14 cellular contexts compared by ENCODE assay signal in the genomic region with DNA sequence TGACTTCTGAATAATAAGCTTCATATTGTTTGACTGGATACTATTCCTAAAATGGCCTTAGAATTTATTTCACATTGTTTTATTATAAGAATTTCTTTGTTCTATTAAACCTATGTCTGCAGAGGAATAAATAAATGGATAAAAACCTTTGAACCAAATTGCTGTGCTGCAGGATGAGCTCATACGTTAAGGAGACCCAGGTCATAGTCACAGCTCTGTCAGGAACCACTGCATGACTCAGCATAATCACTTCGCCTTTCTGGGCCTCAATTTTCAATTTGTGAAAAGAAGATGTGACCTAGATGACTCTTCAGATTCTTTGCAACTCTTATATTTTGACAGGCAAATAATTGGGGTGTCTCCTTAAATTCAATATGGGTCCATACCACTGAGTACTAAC. TPM values are rescaled to one million over a fixed set of nuclear protein-coding genes. Genes with fewer than 3 reads are reported as not detected.
DNase-seq lines count a peak whose midpoint lies in the region; ATAC-seq, FAIRE-seq and TF ChIP-seq lines count a peak whose summit lies in the region.
"Had no signal": no experiment of that assay in that cellular context is flagged by ENCODE, and none has a peak within 500 bp of the region (broad histone marks: within the 10 kb centered on the region; RNA-seq: fewer than 3 reads in every experiment).

No MANE protein-coding gene starts in this region.

- 8% methylated on average over 2 of the region's 2 CpGs for WGBS in K562 (ENCODE audit: insufficient coverage, low coverage, missing lambda C conversion rate)

- H4K20me1 ChIP-seq in K562 (replicated peaks; ENCODE audit: control insufficient read depth, insufficient read depth, low read length): no peaks in the 10 kb centered on the region

- ATAC-seq in K562: no peak
- no peak for ATAC-seq in left colon

- H3K79me2 ChIP-seq in K562 (ENCODE audit: control insufficient read depth, insufficient read depth, low read length): no peaks in the 10 kb centered on the region

- BruUV-seq in K562 (replicated peaks; lab: Mats Ljungman, UMichigan): no TSS peak

- no peak for TF ChIP-seq POLR2A in NB4 (IDR thresholded peaks at IDR 0.05; ENCODE audit: extremely low read depth, insufficient read length)
- no peak for TF ChIP-seq POLR2A in K562 (conservative IDR thresholded peaks at IDR 0.05)

- in situ Hi-C loops in GM13977 (cut with MboI; ENCODE audit: low pct_unique_long_range_greater_than_20kb, low sequenced_read_pairs, unreplicated experiment) (no loop called here), K562 (cut with MboI) (no loop called here)

- no peak overlapping the region for H3K4me2 ChIP-seq in K562 (ENCODE audit: insufficient read depth, low read length)

- POLR2A ChIA-PET in K562 (lab: Yijun Ruan, JAX): no interaction called here

- H3K9ac ChIP-seq in K562 (ENCODE audit: insufficient read depth in 1 of 2, low read depth in 2 of 2, low read length in 2 of 2): no peak overlapping the region

- H3K4me1 ChIP-seq in K562 (replicated peaks in 1 of 2; ENCODE audit: control insufficient read depth in 2 of 2, insufficient read depth in 2 of 2, low read length in 2 of 2): no peaks in the 10 kb centered on the region

- DNase-seq in GM13977 (ENCODE audit: low spot score) (peak; percentile 40), NB4 (ENCODE audit: low read depth) (peak; percentile 47), K562 (ENCODE audit: extremely low read depth in 1 of 4, low spot score in 3 of 4) (peak in 3 of 4 experiments; percentile 9 to 11 (median 10)), non-pigmented ciliary epithelial cell (ENCODE audit: low read depth) (peak; percentile 44), left colon (no peak), head of caudate nucleus (no peak), caudate nucleus (lab: John Stamatoyannopoulos, UW) (no peak)
- DNase-seq in effector CD8-positive, alpha-beta T cell (lab: John Stamatoyannopoulos, UW): no peak
- DNase-seq: anterior cingulate cortex, DMS79, NCI-H1694, T-helper 9 cell, testis had no signal

- H2AFZ ChIP-seq in K562 (ENCODE audit: low read depth, low read length): no peak overlapping the region

- H3K4me3 ChIP-seq in NB4 (ENCODE audit: low read depth, low read length) (no peak overlapping the region), K562 (no peak overlapping the region)
- H3K4me3 ChIP-seq: testis had no signal

- H3K27ac ChIP-seq in K562 (ENCODE audit: extremely low read depth, low read depth, low read length) (no peak overlapping the region), caudate nucleus (ENCODE audit: low read depth, low read length) (no peak overlapping the region)
- H3K27ac ChIP-seq: testis had no signal

- H3K27me3 ChIP-seq in K562 (ENCODE audit: control insufficient read depth in 2 of 2, insufficient read depth in 2 of 2, low read length in 2 of 2): no peaks in the 10 kb centered on the region
- H3K27me3 ChIP-seq: testis had no signal

- H3K36me3 ChIP-seq in K562 (ENCODE audit: control insufficient read depth, insufficient read depth, low read length): no peaks in the 10 kb centered on the region

- H3K9me3 ChIP-seq in K562 (replicated peaks; ENCODE audit: control insufficient read depth, insufficient read depth, low read depth, low read length): no peaks in the 10 kb centered on the region
- H3K9me3 ChIP-seq: testis had no signal

- CTCF ChIA-PET in K562 (lab: Yijun Ruan, JAX; ENCODE audit: low intra/inter-chr PET ratio): no interaction called here

- intact Hi-C loops in K562 (cut with micrococcal nuclease) (no loop called here), left colon (cut with DNase I, micrococcal nuclease) (no loop called here), head of caudate nucleus (cut with DNase I) (no loop called here)

- no peak for TF ChIP-seq CTCF in GM13977 (IDR thresholded peaks at IDR 0.05; ENCODE audit: extremely low read depth, insufficient read depth, missing control alignments)
- TF ChIP-seq CTCF in NB4 (IDR thresholded peaks at IDR 0.05; ENCODE audit: low read depth, low read length): no peak
- no peak for TF ChIP-seq CTCF in K562 (IDR thresholded peaks at IDR 0.05 in 2 of 3, conservative IDR thresholded peaks at IDR 0.05 in 1 of 3; ENCODE audit: insufficient read depth in 2 of 3, low read depth in 1 of 3, low read length in 3 of 3)

- H3K9me1 ChIP-seq in K562 (ENCODE audit: control insufficient read depth, insufficient read depth, low read length): no peaks in the 10 kb centered on the region

- FAIRE-seq in K562 (lab: Jason Lieb, UNC): peak; percentile 29
- FAIRE-seq: endometrium had no signal

- TF ChIP-seq RAD21 in K562 (CRISPR knock-in tag; conservative IDR thresholded peaks at IDR 0.05 in 1 of 2, IDR thresholded peaks at IDR 0.05 in 1 of 2): no peak

- TF ChIP-seq EP300 in K562 (IDR thresholded peaks at IDR 0.05; ENCODE audit: low read length): no peak

TF ChIP-seq in K562, 482 proteins besides CTCF, POLR2A, EP300 and RAD21 (continues in another document):
- TF ChIP-seq JUND (IDR thresholded peaks at IDR 0.05; ENCODE audit: borderline replicate concordance, low read depth, low read length) (no peak), JUND (tag; IDR thresholded peaks at IDR 0.05; ENCODE audit: borderline replicate concordance, low read depth, low read length) (peak; percentile 16; the same call in 1 of the 3 replicates), THAP7 (CRISPR knock-in tag; IDR thresholded peaks at IDR 0.05) (no peak), NR1H2 (CRISPR knock-in tag; IDR thresholded peaks at IDR 0.05) (no peak), CEBPZ (IDR thresholded peaks at IDR 0.05; ENCODE audit: borderline replicate concordance, low read depth, low read length) (no peak), ETV6 (IDR thresholded peaks at IDR 0.05; ENCODE audit: borderline replicate concordance in 1 of 2, low read depth in 2 of 2, low read length in 1 of 2) (no peak), ETV6 (CRISPR knock-in tag; IDR thresholded peaks at IDR 0.05; ENCODE audit: borderline replicate concordance) (no peak), MAFG (tag; conservative IDR thresholded peaks at IDR 0.05) (peak; percentile 92), FOXK1 (CRISPR knock-in tag; IDR thresholded peaks at IDR 0.05; ENCODE audit: borderline replicate concordance) (no peak), HNRNPK (IDR thresholded peaks at IDR 0.05; ENCODE audit: low read depth, low read length, poor library complexity, severe bottlenecking) (no peak)

RNA-seq across cellular contexts. Expression of gene HMHB1, which starts 36.7 kb away (rescaled TPM):
- not detected in 2 replicates for total RNA-seq in K562 (2011; cell fraction: chromatin; rRNA removed; ENCODE audit: low replicate concordance)
- total RNA-seq in K562 (2011; cell fraction: nucleolus; rRNA removed): not detected in 2 replicates
- not detected in 2 replicates for total RNA-seq in K562 (2011; cell fraction: nucleoplasm; rRNA removed)
- not detected in 2 replicates for total RNA-seq in K562 (2014; rRNA removed)
- total RNA-seq in K562 (2014; rRNA removed; fragmentation: Illumina TruSeq; extraction: Trizol): not detected in 2 replicates
- total RNA-seq in K562 (2015; rRNA removed; fragmentation: Illumina TruSeq; extraction: Trizol): not detected in 2 replicates
- not detected in 2 replicates for total RNA-seq in K562 (2021)
- not detected in 2 replicates for polyA plus RNA-seq in K562 (2011; rRNA removed)
- not detected in 2 replicates for polyA plus RNA-seq in K562 (2011; cell fraction: cytosol; rRNA removed)
- not detected in 2 replicates for polyA plus RNA-seq in K562 (2011; cell fraction: nucleus; rRNA removed)
- polyA plus RNA-seq in K562 (2012): not detected in 2 replicates
- not detected in 2 replicates for polyA plus RNA-seq in K562 (2014; fragmentation: Illumina TruSeq; extraction: Trizol)
- not detected for polyA plus RNA-seq in K562 (2014; fragmentation: Nextera tagmentation; extraction: Ambion mirVana)
- not detected in 2 replicates for polyA plus RNA-seq in K562 (2014; rRNA removed)
- not detected in 2 replicates for polyA minus RNA-seq in K562 (2011; rRNA and poly(A)+ RNA removed)
- polyA minus RNA-seq in K562 (2011; cell fraction: cytosol; rRNA and poly(A)+ RNA removed): not detected in 2 replicates
- polyA minus RNA-seq in K562 (2011; cell fraction: nucleus; rRNA and poly(A)+ RNA removed): not detected in 2 replicates
- total RNA-seq in left colon: not detected
- total RNA-seq: testis had no signal

Comparison
In these comparisons a context has a peak if more than half of its experiments do, and no peak if none do; other contexts are left out.
1. DNase-seq: peak in GM13977 (single experiment), NB4 (single experiment), K562 (3 of 4) and non-pigmented ciliary epithelial cell (single experiment); none in left colon (0 of 2), head of caudate nucleus (0 of 42), caudate nucleus (0 of 61) and effector CD8-positive, alpha-beta T cell (single experiment).